ENCODE assay signal across 21 cellular contexts in genomic region chr7:149229526-149229925, GRCh38. TPM values are rescaled to one million over a fixed set of nuclear protein-coding genes. Genes with fewer than 3 reads are reported as not detected.
DNase-seq lines count a peak whose midpoint lies in the region; ATAC-seq and TF ChIP-seq lines count a peak whose summit lies in the region.
"Had no signal": no experiment of that assay in that cellular context is flagged by ENCODE, and none has a peak within 500 bp of the region (broad histone marks: within the 10 kb centered on the region; RNA-seq: fewer than 3 reads in every experiment).

No MANE protein-coding gene starts in this region.

- no peak for ATAC-seq in activated T-cell treated with anti-CD3 and anti-CD28 coated beads, Interleukin-2, amount 50 U/mL, for 72 hours (replicated peaks in 1 of 2)
- ATAC-seq in body of pancreas (peak; percentile 41), upper lobe of right lung (peak; percentile 11), GM19397 (IDR thresholded peaks at IDR 0.05; ENCODE audit: unreplicated experiment) (no peak)
- ATAC-seq: gastroesophageal sphincter, left lobe of liver, sciatic nerve had no signal

- H3K4me1 ChIP-seq in body of pancreas, result no peaks in the 10 kb centered on the region
- H3K4me1 ChIP-seq in upper lobe of right lung, result no peaks in the 10 kb centered on the region
- no peaks in the 10 kb centered on the region for H3K4me1 ChIP-seq in vagina
- H3K4me1 ChIP-seq: gastroesophageal sphincter had no signal

- H3K27ac Mint-ChIP-seq in activated T-cell treated with anti-CD3 and anti-CD28 coated beads, Interleukin-2, amount 50 U/mL, for 72 hours, result peak overlapping the region; percentile 15
- H3K27ac Mint-ChIP-seq: activated naive CD4-positive, alpha-beta T cell treated with anti-CD3 and anti-CD28 coated beads for 36 hours; CD14-positive monocyte; dendritic cell treated with granulocyte-macrophage colony-stimulating factor and Interleukin-4, amounts not matched to agents 40 ng/mL and 50 ng/mL, for 4 days had no signal

- TF ChIP-seq CTCF in body of pancreas (IDR thresholded peaks at IDR 0.05) (no peak), upper lobe of right lung (IDR thresholded peaks at IDR 0.05) (no peak), vagina (IDR thresholded peaks at IDR 0.05) (no peak)

- H3K4me1 Mint-ChIP-seq in activated T-cell treated with anti-CD3 and anti-CD28 coated beads, Interleukin-2, amount 50 U/mL, for 72 hours (ENCODE audit: low read depth), result peaks cover 10% of the 10 kb centered on the region

- WGBS in body of pancreas, 2 donors, result 35 to 38% methylated on average over 6 of the region's 6 CpGs

- TF ChIP-seq POLR2A in body of pancreas (IDR thresholded peaks at IDR 0.05) (no peak), vagina (IDR thresholded peaks at IDR 0.05) (no peak)

- intact Hi-C loops in body of pancreas (cut with DNase I) (no loop called here), upper lobe of right lung (cut with DNase I) (no loop called here), vagina (cut with DNase I) (no loop called here)

- DNase-seq in DMS 273 (lab: John Stamatoyannopoulos, UW; ENCODE audit: unreplicated experiment) (peak; percentile 74), DMS 273 treated with DMSO at 0.1 percent for 48 hours (lab: John Stamatoyannopoulos, UW) (no peak), activated T-cell treated with anti-CD3 and anti-CD28 coated beads for 4 hours (no peak), body of pancreas (no peak), upper lobe of right lung (no peak), vagina (ENCODE audit: extremely low spot score in 2 of 2) (no peak)
- no peak for DNase-seq in activated T-cell treated with anti-CD3 and anti-CD28 coated beads, Interleukin-2, amount 50 U/mL, for 72 hours
- DNase-seq: 8988T; activated naive CD4-positive, alpha-beta T cell treated with anti-CD3 and anti-CD28 coated beads for 36 hours; brain microvascular endothelial cell; EL; erythroblast; KG1; occipital lobe; stimulated activated CD4-positive, alpha-beta T cell treated with anti-CD3 and anti-CD28 coated beads, Interleukin-1b, Interleukin-23, amount 100 ng/mL, for 48 hours had no signal

- H3K27me3 Mint-ChIP-seq in activated T-cell treated with anti-CD3 and anti-CD28 coated beads, Interleukin-2, amount 50 U/mL, for 72 hours (ENCODE audit: low read depth), result peaks cover 17% of the 10 kb centered on the region

- H3K9me3 ChIP-seq in body of pancreas (no peaks in the 10 kb centered on the region), upper lobe of right lung (no peaks in the 10 kb centered on the region), vagina (no peaks in the 10 kb centered on the region)
- H3K9me3 ChIP-seq: gastroesophageal sphincter had no signal

- H3K36me3 Mint-ChIP-seq in activated T-cell treated with anti-CD3 and anti-CD28 coated beads, Interleukin-2, amount 50 U/mL, for 72 hours (ENCODE audit: insufficient read depth in 2 of 2), result peaks cover 0 to 6% of the 10 kb centered on the region in 2 donors

- no peak overlapping the region for H3K4me3 Mint-ChIP-seq in activated T-cell treated with anti-CD3 and anti-CD28 coated beads, Interleukin-2, amount 50 U/mL, for 72 hours
- H3K4me3 Mint-ChIP-seq: activated naive CD4-positive, alpha-beta T cell treated with anti-CD3 and anti-CD28 coated beads for 36 hours; CD14-positive monocyte; dendritic cell treated with granulocyte-macrophage colony-stimulating factor and Interleukin-4, amounts not matched to agents 40 ng/mL and 50 ng/mL, for 4 days had no signal

- H3K27ac ChIP-seq in body of pancreas (no peak overlapping the region), upper lobe of right lung (no peak overlapping the region), vagina (no peak overlapping the region)
- H3K27ac ChIP-seq: brain microvascular endothelial cell, gastroesophageal sphincter had no signal

- peaks cover 0 to 5% of the 10 kb centered on the region in 2 donors for H3K27me3 ChIP-seq in body of pancreas
- H3K27me3 ChIP-seq in upper lobe of right lung, result no peaks in the 10 kb centered on the region
- no peaks in the 10 kb centered on the region for H3K27me3 ChIP-seq in vagina
- H3K27me3 ChIP-seq: brain microvascular endothelial cell, gastroesophageal sphincter had no signal

- H3K4me3 ChIP-seq in body of pancreas (no peak overlapping the region), upper lobe of right lung (no peak overlapping the region), vagina (no peak overlapping the region)
- H3K4me3 ChIP-seq: gastroesophageal sphincter had no signal

- H3K36me3 ChIP-seq in body of pancreas (replicated peaks in 1 of 2; ENCODE audit: insufficient read depth in 1 of 2, low read depth in 2 of 2) (peaks cover 0 to 2% of the 10 kb centered on the region in 2 donors), upper lobe of right lung (peaks cover 11% of the 10 kb centered on the region), vagina (peaks cover 0 to 13% of the 10 kb centered on the region in 2 donors)

- no peaks in the 10 kb centered on the region for H3K9me3 Mint-ChIP-seq in activated T-cell treated with anti-CD3 and anti-CD28 coated beads, Interleukin-2, amount 50 U/mL, for 72 hours
- H3K9me3 Mint-ChIP-seq: activated naive CD4-positive, alpha-beta T cell treated with anti-CD3 and anti-CD28 coated beads for 36 hours; dendritic cell treated with granulocyte-macrophage colony-stimulating factor and Interleukin-4, amounts not matched to agents 40 ng/mL and 50 ng/mL, for 4 days had no signal

RNA-seq across cellular contexts. Expression of gene ZNF212, which starts 9.9 kb away (rescaled TPM):
- 10 to 100 TPM; 18.7 to 28.0 TPM for total RNA-seq in activated T-cell treated with anti-CD3 and anti-CD28 coated beads, Interleukin-2, amount 50 U/mL, for 72 hours
- total RNA-seq in body of pancreas (1 to 10 TPM; 5.7 to 6.6 TPM), upper lobe of right lung (10.2 TPM), vagina (8.8 TPM)

RNA-seq across cellular contexts. Expression of gene ZNF783, which starts 32.5 kb away (rescaled TPM):
- 10 to 100 TPM; 28.4 to 32.4 TPM for total RNA-seq in activated T-cell treated with anti-CD3 and anti-CD28 coated beads, Interleukin-2, amount 50 U/mL, for 72 hours
- total RNA-seq in body of pancreas (10 to 100 TPM; 12.5 to 17.5 TPM), upper lobe of right lung (18.8 TPM), vagina (13.8 TPM)

RNA-seq across cellular contexts. Expression of gene ZNF282, which starts 34.2 kb away (rescaled TPM):
- total RNA-seq in activated T-cell treated with anti-CD3 and anti-CD28 coated beads, Interleukin-2, amount 50 U/mL, for 72 hours, result 100 to 1,000 TPM in 1 of 2 donors, 10 to 100 TPM in 1; 59.5 to 161 TPM
- total RNA-seq in body of pancreas, result 10 to 100 TPM; 12.7 to 28.0 TPM
- total RNA-seq in upper lobe of right lung, result 23.3 TPM
- total RNA-seq in vagina, result 17.9 TPM

Comparison
In these comparisons a context has a peak if more than half of its experiments do, and no peak if none do; other contexts are left out.
1. ATAC-seq: peak in body of pancreas (single experiment) and upper lobe of right lung (single experiment); none in activated T-cell treated with anti-CD3 and anti-CD28 coated beads, Interleukin-2, amount 50 U/mL, for 72 hours (0 of 2) and GM19397 (single experiment).